ENCODE assay signal across 8 cellular contexts in genomic region chr12:99386907-99387306, GRCh38.
DNase-seq lines count a peak whose midpoint lies in the region; ATAC-seq, FAIRE-seq and TF ChIP-seq lines count a peak whose summit lies in the region.

No MANE protein-coding gene starts in this region.

- peak; percentile 65 for FAIRE-seq in GM12892 (lab: Jason Lieb, UNC)
- no peak for FAIRE-seq in keratinocyte (lab: Jason Lieb, UNC)

- DNase-seq in GM12892 (ENCODE audit: insufficient read length) = no peak
- DNase-seq in RWPE1 (ENCODE audit: low spot score) = no peak
- DNase-seq in keratinocyte (ENCODE audit: low read depth, low spot score) = peak; percentile 0
- DNase-seq in left ventricle myocardium inferior = no peak
- DNase-seq in uterus = no peak

- TF ChIP-seq POLR2A in GM12892 (IDR thresholded peaks at IDR 0.05; ENCODE audit: low read depth, low read length) = no peak
- TF ChIP-seq POLR2A in uterus (IDR thresholded peaks at IDR 0.05) = no peak

- ATAC-seq in HG03342 (IDR thresholded peaks at IDR 0.05; ENCODE audit: unreplicated experiment) (peak; percentile 69), HG02571 (IDR thresholded peaks at IDR 0.05; ENCODE audit: unreplicated experiment) (no peak), HG02840 (IDR thresholded peaks at IDR 0.05; ENCODE audit: low FRiP score, unreplicated experiment) (no peak)

- dilution Hi-C loops in keratinocyte (cut with MboI; ENCODE audit: extremely low pct_ligation_motif_present, low sequenced_read_pairs) = loop anchor here (25.0 kb wide), 1 partner anchor 375 kb away; no protein-coding TSS in a partner anchor

- no peaks in the 10 kb centered on the region for H3K36me3 ChIP-seq in keratinocyte (ENCODE audit: control insufficient read depth in 2 of 2, extremely low read depth in 1 of 2, insufficient read depth in 2 of 2, low read length in 2 of 2)
- H3K36me3 ChIP-seq in left ventricle myocardium inferior = no peaks in the 10 kb centered on the region
- H3K36me3 ChIP-seq in uterus = no peaks in the 10 kb centered on the region

- no peaks in the 10 kb centered on the region for H3K79me2 ChIP-seq in keratinocyte (ENCODE audit: control insufficient read depth, insufficient read depth, low read length)

- H3K4me3 ChIP-seq in keratinocyte (ENCODE audit: control insufficient read depth in 2 of 3, extremely low read depth in 1 of 3, insufficient read depth in 2 of 3, low read depth in 1 of 3, low read length in 3 of 3) (no peak overlapping the region), left ventricle myocardium inferior (no peak overlapping the region), uterus (no peak overlapping the region)

- POLR2A ChIA-PET in RWPE1 (lab: Yijun Ruan, JAX; ENCODE audit: low non-redundant PET) = no interaction called here

- H3K27ac ChIP-seq in RWPE1 = no peak overlapping the region
- no peak overlapping the region for H3K27ac ChIP-seq in keratinocyte (ENCODE audit: control insufficient read depth, insufficient read depth, low read length)
- H3K27ac ChIP-seq in left ventricle myocardium inferior (replicated peaks) = no peak overlapping the region
- no peak overlapping the region for H3K27ac ChIP-seq in uterus

- H3K4me1 ChIP-seq in keratinocyte (ENCODE audit: control insufficient read depth, extremely low read depth, insufficient read depth, low read length) (no peaks in the 10 kb centered on the region), left ventricle myocardium inferior (no peaks in the 10 kb centered on the region), uterus (no peaks in the 10 kb centered on the region)

- H3K27me3 ChIP-seq in keratinocyte (ENCODE audit: control insufficient read depth, extremely low read depth, insufficient read depth, low read length) = no peaks in the 10 kb centered on the region
- H3K27me3 ChIP-seq in left ventricle myocardium inferior (ENCODE audit: low read depth) = no peaks in the 10 kb centered on the region
- no peaks in the 10 kb centered on the region for H3K27me3 ChIP-seq in uterus

- CTCF ChIA-PET in RWPE1 (lab: Yijun Ruan, JAX) = no interaction called here

- H3K4me2 ChIP-seq in keratinocyte (ENCODE audit: control insufficient read depth, extremely low read depth, insufficient read depth, low read depth, low read length) = no peak overlapping the region

- no peak overlapping the region for H3K9ac ChIP-seq in keratinocyte (ENCODE audit: control insufficient read depth, extremely low read depth, insufficient read depth, low read length)

- TF ChIP-seq CTCF in RWPE1 (conservative IDR thresholded peaks at IDR 0.05; ENCODE audit: low read depth) (peak; percentile 33), keratinocyte (optimal IDR thresholded peaks at IDR 0.05 in 1 of 3, IDR thresholded peaks at IDR 0.05 in 1 of 3, conservative IDR thresholded peaks at IDR 0.05 in 1 of 3; ENCODE audit: extremely low read depth in 1 of 3, insufficient read depth in 2 of 3, low read length in 3 of 3) (peak; percentile 54 to 65 (median 55)), left ventricle myocardium inferior (IDR thresholded peaks at IDR 0.05; ENCODE audit: borderline replicate concordance) (no peak), uterus (IDR thresholded peaks at IDR 0.05) (no peak)

- intact Hi-C loops in left ventricle myocardium inferior (cut with micrococcal nuclease) (no loop called here), uterus (cut with DNase I; ENCODE audit: low total_unique reads) (no loop called here)

- no peaks in the 10 kb centered on the region for H3K9me3 ChIP-seq in keratinocyte (ENCODE audit: control insufficient read depth, low read depth, low read length)
- H3K9me3 ChIP-seq in left ventricle myocardium inferior (replicated peaks) = no peaks in the 10 kb centered on the region
- H3K9me3 ChIP-seq in uterus = no peaks in the 10 kb centered on the region

- no peaks in the 10 kb centered on the region for H3K9me1 ChIP-seq in keratinocyte (ENCODE audit: control insufficient read depth, extremely low read depth, insufficient read depth, low read length)

- H2AFZ ChIP-seq in keratinocyte (ENCODE audit: control insufficient read depth, low read length) = no peak overlapping the region

- H4K20me1 ChIP-seq in keratinocyte (ENCODE audit: control insufficient read depth, extremely low read depth, insufficient read depth, low read length) = no peaks in the 10 kb centered on the region

Comparison
In these comparisons a context has a peak if more than half of its experiments do, and no peak if none do; other contexts are left out.
1. CTCF ChIP-seq: peak in RWPE1 (single experiment) and keratinocyte (3 of 3); none in left ventricle myocardium inferior (single experiment) and uterus (0 of 4).